In genomic region chr17:42386784-42387183, GRCh38 we compare ENCODE assay signal across 8 cellular contexts. TPM values are rescaled to one million over a fixed set of nuclear protein-coding genes. Genes with fewer than 3 reads are reported as not detected.
DNase-seq lines count a peak whose midpoint lies in the region; ATAC-seq and TF ChIP-seq lines count a peak whose summit lies in the region.

No MANE protein-coding gene starts in this region.

- DNase-seq in fibroblast of pulmonary artery (ENCODE audit: low read depth) (no peak), sigmoid colon (peak; percentile 6), NCI-H524 (lab: John Stamatoyannopoulos, UW) (no peak), NCI-H446 (lab: John Stamatoyannopoulos, UW) (no peak), midbrain (lab: John Stamatoyannopoulos, UW) (no peak)

- H3K27ac ChIP-seq in VCaP, result peak overlapping the region; percentile 79
- H3K27ac ChIP-seq in sigmoid colon, result peak overlapping the region; percentile 98 to 100 (median 100)

- peak overlapping the region; percentile 94; the same call in 1 of the 2 replicates for H3K4me3 ChIP-seq in GM08714 (ENCODE audit: low read length)
- peak overlapping the region; percentile 95 for H3K4me3 ChIP-seq in fibroblast of pulmonary artery (replicated peaks; ENCODE audit: low read depth, low read length)
- peak overlapping the region; percentile 98 to 100 (median 98) for H3K4me3 ChIP-seq in sigmoid colon

- no peaks in the 10 kb centered on the region for H3K27me3 ChIP-seq in sigmoid colon

- TF ChIP-seq EP300 in sigmoid colon (IDR thresholded peaks at IDR 0.05), result no peak

- H3K9me3 ChIP-seq in sigmoid colon, result no peaks in the 10 kb centered on the region

- TF ChIP-seq POLR2A in sigmoid colon (IDR thresholded peaks at IDR 0.05), result no peak

- intact Hi-C loops in sigmoid colon (cut with DNase I), result no loop called here

- no peak for ATAC-seq in HG02885 (IDR thresholded peaks at IDR 0.05; ENCODE audit: poor library complexity, unreplicated experiment)

- TF ChIP-seq CTCF in VCaP (conservative IDR thresholded peaks at IDR 0.05), result no peak
- TF ChIP-seq CTCF in fibroblast of pulmonary artery (IDR thresholded peaks at IDR 0.05; ENCODE audit: low read length, missing control alignments), result no peak
- TF ChIP-seq CTCF in sigmoid colon (IDR thresholded peaks at IDR 0.05), result no peak

- peaks cover 0 to 61% (median 51%) of the 10 kb centered on the region in 4 donors for H3K4me1 ChIP-seq in sigmoid colon

- H3K36me3 ChIP-seq in sigmoid colon, result no peaks in the 10 kb centered on the region

RNA-seq across cellular contexts. Expression of gene STAT3, which starts 1.5 kb away (rescaled TPM):
- 100 to 1,000 TPM in 3 of 4 donors, 10 to 100 TPM in 1; 87.4 to 230 (median 129) TPM for total RNA-seq in sigmoid colon
- polyA plus RNA-seq in sigmoid colon, result 100 to 1,000 TPM in 1 of 3 donors, 10 to 100 TPM in 2; 43.8 to 135 (median 55.7) TPM

RNA-seq across cellular contexts. Expression of gene CAVIN1, which starts 36.3 kb away (rescaled TPM):
- 100 to 1,000 TPM; 231 to 519 (median 409) TPM for total RNA-seq in sigmoid colon
- polyA plus RNA-seq in sigmoid colon, result 10 to 100 TPM; 11.8 to 88.9 (median 50.1) TPM
